In genomic region chr20:61718361-61718760, GRCh38 we compare ENCODE assay signal across 27 cellular contexts.
DNase-seq lines count a peak whose midpoint lies in the region; ATAC-seq and TF ChIP-seq lines count a peak whose summit lies in the region.
"Had no signal": no experiment of that assay in that cellular context is flagged by ENCODE, and none has a peak within 500 bp of the region (broad histone marks: within the 10 kb centered on the region; RNA-seq: fewer than 3 reads in every experiment).

No MANE protein-coding gene starts in this region.

- H3K9me3 Mint-ChIP-seq in activated CD8-positive, alpha-beta memory T cell treated with anti-CD3 and anti-CD28 coated beads, Interleukin-2, amount 10 ng/mL, durations not matched to agents 7 days and 5 days (ENCODE audit: low read depth) = no peaks in the 10 kb centered on the region
- peaks cover 16% of the 10 kb centered on the region for H3K9me3 Mint-ChIP-seq in GM23338
- peaks cover 0 to 11% (median 2%) of the 10 kb centered on the region in 11 donors for H3K9me3 Mint-ChIP-seq in naive thymus-derived CD4-positive, alpha-beta T cell
- H3K9me3 Mint-ChIP-seq: neural crest cell had no signal

- peaks cover 0 to 17% (median 0%) of the 10 kb centered on the region in 3 donors for H3K9me3 ChIP-seq in body of pancreas
- H3K9me3 ChIP-seq in naive thymus-derived CD4-positive, alpha-beta T cell (ENCODE audit: control insufficient read depth in 2 of 3, low read length in 3 of 3) = no peaks in the 10 kb centered on the region
- H3K9me3 ChIP-seq: HAP-1 had no signal

- TF ChIP-seq CTCF in GM23338 (conservative IDR thresholded peaks at IDR 0.05; ENCODE audit: low read depth in 2 of 2) (no peak), body of pancreas (IDR thresholded peaks at IDR 0.05) (no peak)

- H3K4me1 ChIP-seq in GM23338 (ENCODE audit: insufficient read depth) (peaks cover 6% of the 10 kb centered on the region; the same call in 1 of the 2 replicates), body of pancreas (no peaks in the 10 kb centered on the region)
- peaks cover 10% of the 10 kb centered on the region in 2 donors for H3K4me1 ChIP-seq in naive thymus-derived CD4-positive, alpha-beta T cell (ENCODE audit: control insufficient read depth in 2 of 2, insufficient read depth in 2 of 2, low read length in 2 of 2)
- H3K4me1 ChIP-seq: breast epithelium, gastroesophageal sphincter, HAP-1, right atrium auricular region, SJCRH30, tibial artery had no signal

- no peaks in the 10 kb centered on the region for H3K79me2 ChIP-seq in GM23338 (replicated peaks; ENCODE audit: insufficient read depth)

- H3K4me2 ChIP-seq in GM23338 = no peak overlapping the region
- H3K4me2 ChIP-seq: smooth muscle cell had no signal

- H4K20me1 ChIP-seq in GM23338 (replicated peaks; ENCODE audit: insufficient read depth) = no peaks in the 10 kb centered on the region

- no peak overlapping the region for H3K4me3 ChIP-seq in GM23338
- no peak overlapping the region for H3K4me3 ChIP-seq in body of pancreas
- peak overlapping the region; percentile 58 for H3K4me3 ChIP-seq in naive thymus-derived CD4-positive, alpha-beta T cell (ENCODE audit: low read length)
- H3K4me3 ChIP-seq: breast epithelium, gastroesophageal sphincter, HAP-1, right atrium auricular region, SJCRH30, smooth muscle cell, tibial artery had no signal

- peak overlapping the region; percentile 72 for H3K4me3 Mint-ChIP-seq in activated CD8-positive, alpha-beta memory T cell treated with anti-CD3 and anti-CD28 coated beads, Interleukin-2, amount 10 ng/mL, durations not matched to agents 7 days and 5 days
- no peak overlapping the region for H3K4me3 Mint-ChIP-seq in GM23338
- H3K4me3 Mint-ChIP-seq in naive thymus-derived CD4-positive, alpha-beta T cell = peak overlapping the region in 8 of 10 donors; percentile 7 to 92 (median 78)
- H3K4me3 Mint-ChIP-seq: neural crest cell had no signal

- peaks cover 17% of the 10 kb centered on the region for H3K4me1 Mint-ChIP-seq in activated CD8-positive, alpha-beta memory T cell treated with anti-CD3 and anti-CD28 coated beads, Interleukin-2, amount 10 ng/mL, durations not matched to agents 7 days and 5 days
- H3K4me1 Mint-ChIP-seq in GM23338 = peaks cover 24% of the 10 kb centered on the region
- peaks cover 0 to 21% (median 15%) of the 10 kb centered on the region in 7 donors for H3K4me1 Mint-ChIP-seq in naive thymus-derived CD4-positive, alpha-beta T cell

- no peak for TF ChIP-seq POLR2A in body of pancreas (IDR thresholded peaks at IDR 0.05)

- H3K9me2 ChIP-seq in GM23338 (ENCODE audit: insufficient read depth) = no peaks in the 10 kb centered on the region

- H2AFZ ChIP-seq in GM23338 = no peak overlapping the region

- DNase-seq in activated CD8-positive, alpha-beta memory T cell treated with anti-CD3 and anti-CD28 coated beads, Interleukin-2, amount 10 ng/mL, durations not matched to agents 7 days and 5 days = no peak
- DNase-seq in activated CD8-positive, alpha-beta memory T cell treated with anti-CD3 and anti-CD28 coated beads, Interleukin-2, amount 50 U/mL, for 4 hours = no peak
- DNase-seq in GM23338 (ENCODE audit: low spot score) (no peak), body of pancreas (peak in 3 of 4 donors; percentile 13 to 40 (median 16)), medulla oblongata (ENCODE audit: extremely low spot score) (no peak), NCI-H1694 treated with DMSO at 0.1 percent for 48 hours (lab: John Stamatoyannopoulos, UW) (no peak)
- DNase-seq in naive thymus-derived CD4-positive, alpha-beta T cell = no peak
- DNase-seq: activated CD4-positive, alpha-beta T cell treated with anti-CD3 and anti-CD28 coated beads for 4 hours; activated naive CD4-positive, alpha-beta T cell; activated T-cell treated with anti-CD3 and anti-CD28 coated beads, Interleukin-2, amount 50 U/mL, for 48 hours; amygdala; EL; mammary epithelial cell; NCI-H446; NCI-H774; SJCRH30; stimulated activated CD4-positive, alpha-beta T cell treated with anti-CD3 and anti-CD28 coated beads, Interleukin-1b, Interleukin-23, amount 100 ng/mL, for 48 hours; tibial artery; WERI-Rb-1 had no signal

- peaks cover 3% of the 10 kb centered on the region for H3K36me3 Mint-ChIP-seq in activated CD8-positive, alpha-beta memory T cell treated with anti-CD3 and anti-CD28 coated beads, Interleukin-2, amount 10 ng/mL, durations not matched to agents 7 days and 5 days
- H3K36me3 Mint-ChIP-seq in GM23338 (ENCODE audit: low read depth) = 0 out of 3 replicates have a peak, but pooled peaks cover 4% of the 10 kb centered on the region
- H3K36me3 Mint-ChIP-seq in naive thymus-derived CD4-positive, alpha-beta T cell = peaks cover 0 to 12% (median 0%) of the 10 kb centered on the region in 5 donors
- H3K36me3 Mint-ChIP-seq: CD14-positive monocyte had no signal

- no peaks in the 10 kb centered on the region for H3K36me3 ChIP-seq in GM23338 (ENCODE audit: insufficient read depth)
- H3K36me3 ChIP-seq in body of pancreas (replicated peaks in 1 of 2; ENCODE audit: insufficient read depth in 1 of 2, low read depth in 2 of 2) = no peaks in the 10 kb centered on the region
- H3K36me3 ChIP-seq in naive thymus-derived CD4-positive, alpha-beta T cell (ENCODE audit: control insufficient read depth in 2 of 3, insufficient read depth in 3 of 3, low read length in 3 of 3) = no peaks in the 10 kb centered on the region
- H3K36me3 ChIP-seq: breast epithelium, gastroesophageal sphincter, HAP-1, right atrium auricular region, SJCRH30, tibial artery, WERI-Rb-1 had no signal

- H3K27me3 ChIP-seq in GM23338 (ENCODE audit: insufficient read depth) = no peaks in the 10 kb centered on the region
- H3K27me3 ChIP-seq in body of pancreas = peaks cover 0 to 4% of the 10 kb centered on the region in 2 donors
- no peaks in the 10 kb centered on the region for H3K27me3 ChIP-seq in naive thymus-derived CD4-positive, alpha-beta T cell (ENCODE audit: control insufficient read depth in 2 of 2, insufficient read depth in 2 of 2, low read length in 2 of 2)
- H3K27me3 ChIP-seq: right atrium auricular region had no signal

- no peak overlapping the region for H3K27ac Mint-ChIP-seq in activated CD8-positive, alpha-beta memory T cell treated with anti-CD3 and anti-CD28 coated beads, Interleukin-2, amount 10 ng/mL, durations not matched to agents 7 days and 5 days
- H3K27ac Mint-ChIP-seq in GM23338 = no peak overlapping the region
- peak overlapping the region in 3 of 9 donors; percentile 3 to 94 (median 92) for H3K27ac Mint-ChIP-seq in naive thymus-derived CD4-positive, alpha-beta T cell

- no peaks in the 10 kb centered on the region for H3F3A ChIP-seq in GM23338 (replicated peaks; ENCODE audit: low read depth)

- intact Hi-C loops in body of pancreas (cut with DNase I) = no loop called here
- intact Hi-C loops in naive thymus-derived CD4-positive, alpha-beta T cell (cut with micrococcal nuclease) = no loop called here

- POLR2A ChIA-PET in naive thymus-derived CD4-positive, alpha-beta T cell (lab: Charles Lee) = no interaction called here

- H3K27me3 Mint-ChIP-seq in activated CD8-positive, alpha-beta memory T cell treated with anti-CD3 and anti-CD28 coated beads, Interleukin-2, amount 10 ng/mL, durations not matched to agents 7 days and 5 days = no peaks in the 10 kb centered on the region
- H3K27me3 Mint-ChIP-seq in GM23338 (ENCODE audit: insufficient read depth, low read depth, poor library complexity) = peaks cover 14% of the 10 kb centered on the region
- peaks cover 0 to 5% (median 0%) of the 10 kb centered on the region in 5 donors for H3K27me3 Mint-ChIP-seq in naive thymus-derived CD4-positive, alpha-beta T cell

- CTCF ChIA-PET in activated CD8-positive, alpha-beta memory T cell treated with anti-CD3 and anti-CD28 coated beads, Interleukin-2, amount 10 ng/mL, durations not matched to agents 7 days and 5 days (lab: Charles Lee) = no interaction called here
- CTCF ChIA-PET in naive thymus-derived CD4-positive, alpha-beta T cell (lab: Charles Lee) = no interaction called here

- H3K27ac ChIP-seq in GM23338 (ENCODE audit: low read depth) (no peak overlapping the region), body of pancreas (no peak overlapping the region)
- H3K27ac ChIP-seq in naive thymus-derived CD4-positive, alpha-beta T cell (ENCODE audit: low read depth, low read length) = peak overlapping the region; percentile 54
- H3K27ac ChIP-seq: breast epithelium, gastroesophageal sphincter, right atrium auricular region, SJCRH30, tibial artery, WERI-Rb-1 had no signal

- no peak for ATAC-seq in activated CD8-positive, alpha-beta memory T cell treated with anti-CD3 and anti-CD28 coated beads, Interleukin-2, amount 10 ng/mL, durations not matched to agents 7 days and 5 days
- ATAC-seq in GM23338 = peak; percentile 12; the same call in 1 of the 3 replicates
- no peak for ATAC-seq in body of pancreas
- ATAC-seq in naive thymus-derived CD4-positive, alpha-beta T cell = no peak
- no peak for ATAC-seq in GM21528 (IDR thresholded peaks at IDR 0.05; ENCODE audit: low FRiP score, unreplicated experiment)
- ATAC-seq: gastroesophageal sphincter had no signal

- WGBS in body of pancreas, 2 donors = 0 to 29% methylated on average over 1 to 7 of the region's 7 CpGs

Comparison
In these comparisons a context has a peak if more than half of its experiments do, and no peak if none do; other contexts are left out.
1. DNase-seq: peak in body of pancreas (3 of 4); none in activated CD8-positive, alpha-beta memory T cell treated with anti-CD3 and anti-CD28 coated beads, Interleukin-2, amount 10 ng/mL, durations not matched to agents 7 days and 5 days (single experiment), activated CD8-positive, alpha-beta memory T cell treated with anti-CD3 and anti-CD28 coated beads, Interleukin-2, amount 50 U/mL, for 4 hours (single experiment), GM23338 (single experiment), naive thymus-derived CD4-positive, alpha-beta T cell (0 of 9), medulla oblongata (single experiment) and NCI-H1694 treated with DMSO at 0.1 percent for 48 hours (single experiment).